In the genomic region with DNA sequence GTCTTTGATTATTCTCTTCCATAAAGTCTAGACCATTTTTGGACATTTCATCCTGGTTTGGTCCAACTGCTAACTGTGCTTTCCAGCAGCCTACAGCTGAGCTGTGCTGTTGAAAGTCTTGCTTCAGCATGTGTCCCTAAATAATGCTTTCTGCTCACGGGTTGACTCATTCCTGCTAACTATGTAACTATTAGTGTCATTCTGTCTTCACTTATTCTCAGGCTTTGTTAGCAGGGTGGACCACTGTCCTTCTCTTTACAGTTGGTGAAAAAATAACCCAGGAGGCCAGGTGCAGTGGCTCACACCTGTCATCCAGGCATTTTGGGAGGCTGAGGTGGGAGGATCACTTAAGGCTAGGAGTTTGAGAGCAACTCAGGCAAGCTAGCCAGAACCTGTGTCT, we compare ENCODE assay signal across 17 cellular contexts. TPM values are rescaled to one million over a fixed set of nuclear protein-coding genes. Genes with fewer than 3 reads are reported as not detected.
DNase-seq lines count a peak whose midpoint lies in the region; ATAC-seq and TF ChIP-seq lines count a peak whose summit lies in the region.
"Had no signal": no experiment of that assay in that cellular context is flagged by ENCODE, and none has a peak within 500 bp of the region (broad histone marks: within the 10 kb centered on the region; RNA-seq: fewer than 3 reads in every experiment).

No MANE protein-coding gene starts in this region.

- H3K9me3 Mint-ChIP-seq in HFFc6: no peaks in the 10 kb centered on the region; the same call in 1 of the 2 replicates
- H3K9me3 Mint-ChIP-seq: activated B cell treated with CpG ODN at 0.5 μM for 24 hours had no signal

- no peak for DNase-seq in left ventricle myocardium superior
- DNase-seq in UCSD-AML1 (lab: John Stamatoyannopoulos, UW; ENCODE audit: unreplicated experiment): no peak
- DNase-seq in HFFc6: no peak
- no peak for DNase-seq in DMS79 treated with DMSO at 0.1 percent for 48 hours (lab: John Stamatoyannopoulos, UW)
- DNase-seq in superior temporal gyrus (ENCODE audit: extremely low spot score): no peak
- DNase-seq: activated B cell treated with CpG ODN at 0.5 μM for 24 hours; activated CD8-positive, alpha-beta memory T cell treated with anti-CD3 and anti-CD28 coated beads, Interleukin-2, amount 10 ng/mL, durations not matched to agents 7 days and 5 days; activated gamma-delta T cell treated with Interleukin-2 at 50 U/mL for 16 hours; dorsolateral prefrontal cortex; H7; NCI-H1105; NCI-H226 had no signal

- peaks cover 2% of the 10 kb centered on the region; the same call in 1 of the 2 replicates for H3K27me3 Mint-ChIP-seq in HFFc6 (ENCODE audit: insufficient read depth)

- TF ChIP-seq CTCF in HFFc6 (IDR thresholded peaks at IDR 0.05): no peak

- no peaks in the 10 kb centered on the region for H3K4me1 Mint-ChIP-seq in HFFc6 (ENCODE audit: low read depth)
- H3K4me1 Mint-ChIP-seq: activated CD8-positive, alpha-beta memory T cell treated with anti-CD3 and anti-CD28 coated beads, Interleukin-2, amount 10 ng/mL, durations not matched to agents 7 days and 5 days had no signal

- ATAC-seq in GM18868 (IDR thresholded peaks at IDR 0.05; ENCODE audit: unreplicated experiment): peak; percentile 68
- ATAC-seq in HG02798 (IDR thresholded peaks at IDR 0.05; ENCODE audit: poor library complexity, unreplicated experiment): peak; percentile 46
- ATAC-seq in HG03521 (IDR thresholded peaks at IDR 0.05; ENCODE audit: unreplicated experiment): peak; percentile 40
- peak; percentile 3 for ATAC-seq in left ventricle myocardium superior
- ATAC-seq: activated CD8-positive, alpha-beta memory T cell treated with anti-CD3 and anti-CD28 coated beads, Interleukin-2, amount 10 ng/mL, durations not matched to agents 7 days and 5 days; K562; natural killer cell treated with Interleukin-12 subunit alpha and Interleukin-12 subunit beta and Interleukin-15 and Interleukin-18, amount 100 ng/mL, for 72 hours had no signal

- intact Hi-C loops in left ventricle myocardium superior (cut with micrococcal nuclease): no loop called here

- H3K4me3 Mint-ChIP-seq in HFFc6: no peak overlapping the region
- H3K4me3 Mint-ChIP-seq: activated B cell treated with CpG ODN at 0.5 μM for 24 hours; activated CD8-positive, alpha-beta memory T cell treated with anti-CD3 and anti-CD28 coated beads, Interleukin-2, amount 10 ng/mL, durations not matched to agents 7 days and 5 days; natural killer cell treated with Interleukin-12 subunit alpha and Interleukin-12 subunit beta and Interleukin-15 and Interleukin-18, amount 100 ng/mL, for 72 hours had no signal

- H3K27ac Mint-ChIP-seq in HFFc6: no peak overlapping the region
- H3K27ac Mint-ChIP-seq: activated B cell treated with CpG ODN at 0.5 μM for 24 hours; activated CD8-positive, alpha-beta memory T cell treated with anti-CD3 and anti-CD28 coated beads, Interleukin-2, amount 10 ng/mL, durations not matched to agents 7 days and 5 days; natural killer cell treated with Interleukin-12 subunit alpha and Interleukin-12 subunit beta and Interleukin-15 and Interleukin-18, amount 100 ng/mL, for 72 hours had no signal

- no peaks in the 10 kb centered on the region for H3K36me3 Mint-ChIP-seq in HFFc6 (ENCODE audit: low read depth)
- H3K36me3 Mint-ChIP-seq: activated CD8-positive, alpha-beta memory T cell treated with anti-CD3 and anti-CD28 coated beads, Interleukin-2, amount 10 ng/mL, durations not matched to agents 7 days and 5 days had no signal

RNA-seq across cellular contexts. Expression of a gene that starts 8.9 kb away (rescaled TPM):
- total RNA-seq in left ventricle myocardium superior: 68.8 TPM
- total RNA-seq in HFFc6 (2021; fragmentation: NEBNext Ultra II Directional; extraction: Animal tissue kit (Norgen Biotek cat#: 25700)): 1 to 10 TPM in 4 of 6 experiments, under 1 TPM in 2; 0.47 to 2.6 (median 1.2) TPM
- total RNA-seq: natural killer cell treated with Interleukin-12 subunit alpha and Interleukin-12 subunit beta and Interleukin-15 and Interleukin-18, amount 100 ng/mL, for 72 hours had no signal

Comparison
In these comparisons a context has a peak if more than half of its experiments do, and no peak if none do; other contexts are left out.
1. ATAC-seq: peak in every context shown above with its lines; median percentile 68 in GM18868; 46 in HG02798; 40 in HG03521; 3 in left ventricle myocardium superior.
2. RNA of a gene that starts 8.9 kb away (total RNA-seq): 68.8 TPM in left ventricle myocardium superior (single experiment); 0.47 to 2.6 TPM in HFFc6; every median in the first group is over 10 times any median in the second.